In the genomic region with DNA sequence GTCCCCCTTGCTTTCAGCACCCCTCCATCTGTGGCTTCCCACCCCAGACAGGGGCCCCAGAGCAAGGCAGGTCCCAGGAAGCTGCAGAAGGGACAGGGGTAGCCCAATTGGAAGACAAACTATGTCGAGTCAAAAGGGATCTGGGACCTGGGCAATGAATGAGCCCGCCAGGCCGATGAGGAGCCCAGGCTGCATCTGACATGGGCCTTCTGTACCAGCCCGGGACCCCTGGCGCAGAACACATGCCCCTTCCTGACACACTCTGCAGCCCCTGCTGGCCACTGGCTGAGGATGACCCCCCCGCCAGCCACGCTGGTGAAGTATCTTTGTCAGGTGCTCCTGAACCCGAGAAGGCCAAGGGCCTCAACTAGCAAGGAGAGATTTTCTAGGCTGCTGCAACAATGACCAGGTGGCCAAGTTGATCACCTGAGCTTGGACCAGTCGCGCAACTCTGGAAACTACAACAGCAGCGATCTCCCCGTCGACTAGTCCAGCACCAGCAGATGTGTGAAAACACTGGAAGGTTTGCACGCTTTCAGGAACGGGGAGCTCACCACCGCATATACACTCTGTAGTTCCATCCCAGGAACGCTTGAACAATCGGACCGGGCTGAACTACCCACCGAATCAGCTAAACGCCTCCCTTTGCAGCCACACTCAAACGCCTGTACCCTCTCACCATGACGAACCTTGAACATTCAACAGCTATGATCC, we compare ENCODE assay signal across 18 cellular contexts.
A peak's percentile ranks its signal among the peaks of the same experiment; 100 is the strongest.
DNase-seq lines count a peak whose midpoint lies in the region; ATAC-seq and TF ChIP-seq lines count a peak whose summit lies in the region.
"Had no signal": no experiment of that assay in that cellular context is flagged by ENCODE, and none has a peak within 500 bp of the region (broad histone marks: within the 10 kb centered on the region; RNA-seq: fewer than 3 reads in every experiment).

No MANE protein-coding gene starts in this region.

- H3K27ac ChIP-seq in RWPE1, result peak overlapping the region; percentile 27
- no peak overlapping the region for H3K27ac ChIP-seq in trophoblast cell (ENCODE audit: low read depth, low read length)
- H3K27ac ChIP-seq: Peyer's patch had no signal

- no peak overlapping the region for H4K12ac ChIP-seq in trophoblast cell (ENCODE audit: low read depth, low read length)

- H3K27me3 Mint-ChIP-seq in activated naive CD4-positive, alpha-beta T cell treated with anti-CD3 and anti-CD28 coated beads, Interleukin-2, amount 50 U/mL, for 24 hours, result no peaks in the 10 kb centered on the region
- no peaks in the 10 kb centered on the region for H3K27me3 Mint-ChIP-seq in nephron (ENCODE audit: low read depth)
- no peaks in the 10 kb centered on the region for H3K27me3 Mint-ChIP-seq in stimulated activated naive B cell treated with anti-CD40 and anti-IgM and Interleukin-4, amounts not matched to agents 10 μg/mL and 1 μg/mL and 100 μg/mL, for 72 hours

- H3K4me1 ChIP-seq in trophoblast cell (ENCODE audit: control insufficient read depth in 1 of 2, insufficient read depth in 2 of 2, low read length in 2 of 2), result peaks cover 5% of the 10 kb centered on the region in 2 experiments
- H3K4me1 ChIP-seq: HAP-1 had no signal

- DNase-seq in activated naive CD4-positive, alpha-beta T cell treated with anti-CD3 and anti-CD28 coated beads, Interleukin-2, amount 50 U/mL, for 16 hours, result no peak
- DNase-seq in RWPE1 (ENCODE audit: low spot score), result no peak
- DNase-seq in stimulated activated naive B cell treated with anti-CD40 and anti-IgM and Interleukin-4, amounts not matched to agents 10 μg/mL and 1 μg/mL and 100 μg/mL, for 72 hours, result no peak
- DNase-seq in glomerular visceral epithelial cell (ENCODE audit: extremely low spot score), result no peak
- no peak for DNase-seq in trophoblast cell
- DNase-seq: COR-L47, EL, NCI-H1105 treated with DMSO at 0.1 percent for 48 hours, NCI-H1694 treated with DMSO at 0.1 percent for 48 hours, NCI-H2107, NCI-H226, NCI-H524 treated with DMSO at 0.1 percent for 48 hours, Peyer's patch, SHP77 treated with DMSO at 0.1 percent for 48 hours had no signal

- no peak overlapping the region for H3K4me2 ChIP-seq in trophoblast cell (ENCODE audit: low read length)

- H2BK12ac ChIP-seq in trophoblast cell (ENCODE audit: low read length), result no peak overlapping the region

- TF ChIP-seq CTCF in RWPE1 (conservative IDR thresholded peaks at IDR 0.05; ENCODE audit: low read depth), result no peak
- TF ChIP-seq CTCF in nephron (IDR thresholded peaks at IDR 0.05; ENCODE audit: unreplicated experiment in 3 of 3), result no peak

- peaks cover 37 to 60% of the 10 kb centered on the region in 2 experiments for H3K36me3 ChIP-seq in trophoblast cell (ENCODE audit: control insufficient read depth in 1 of 2, insufficient read depth in 2 of 2, low read length in 2 of 2)

- H3K36me3 Mint-ChIP-seq in activated naive CD4-positive, alpha-beta T cell treated with anti-CD3 and anti-CD28 coated beads, Interleukin-2, amount 50 U/mL, for 24 hours, result peaks cover 17% of the 10 kb centered on the region
- peaks cover 47% of the 10 kb centered on the region for H3K36me3 Mint-ChIP-seq in nephron (ENCODE audit: low read depth)
- H3K36me3 Mint-ChIP-seq in stimulated activated naive B cell treated with anti-CD40 and anti-IgM and Interleukin-4, amounts not matched to agents 10 μg/mL and 1 μg/mL and 100 μg/mL, for 72 hours, result peaks cover 41 to 51% of the 10 kb centered on the region in 2 donors

- no peak overlapping the region for H2AFZ ChIP-seq in trophoblast cell (ENCODE audit: insufficient read depth, low read length, poor library complexity)

- H3K4me3 Mint-ChIP-seq in activated naive CD4-positive, alpha-beta T cell treated with anti-CD3 and anti-CD28 coated beads, Interleukin-2, amount 50 U/mL, for 24 hours, result no peak overlapping the region
- no peak overlapping the region for H3K4me3 Mint-ChIP-seq in nephron
- no peak overlapping the region for H3K4me3 Mint-ChIP-seq in stimulated activated naive B cell treated with anti-CD40 and anti-IgM and Interleukin-4, amounts not matched to agents 10 μg/mL and 1 μg/mL and 100 μg/mL, for 72 hours

- POLR2A ChIA-PET in RWPE1 (lab: Yijun Ruan, JAX; ENCODE audit: low non-redundant PET), result no interaction called here

- H2BK5ac ChIP-seq in trophoblast cell (ENCODE audit: low read depth, low read length, poor library complexity), result no peak overlapping the region

- CTCF ChIA-PET in RWPE1 (lab: Yijun Ruan, JAX), result no interaction called here

- no peak overlapping the region for H2AK5ac ChIP-seq in trophoblast cell (ENCODE audit: low read length)

- no peaks in the 10 kb centered on the region for H3K27me3 ChIP-seq in trophoblast cell (ENCODE audit: insufficient read depth, low read length)
- H3K27me3 ChIP-seq: Peyer's patch had no signal

- H3K79me1 ChIP-seq in trophoblast cell (ENCODE audit: low read length), result no peaks in the 10 kb centered on the region

- peaks cover 3% of the 10 kb centered on the region for H3K9me3 ChIP-seq in trophoblast cell (ENCODE audit: insufficient read depth, low read depth, low read length)
- H3K9me3 ChIP-seq: HAP-1, Peyer's patch had no signal

- peaks cover 34% of the 10 kb centered on the region for H3K4me1 Mint-ChIP-seq in activated naive CD4-positive, alpha-beta T cell treated with anti-CD3 and anti-CD28 coated beads, Interleukin-2, amount 50 U/mL, for 24 hours
- peaks cover 42% of the 10 kb centered on the region for H3K4me1 Mint-ChIP-seq in nephron
- H3K4me1 Mint-ChIP-seq in stimulated activated naive B cell treated with anti-CD40 and anti-IgM and Interleukin-4, amounts not matched to agents 10 μg/mL and 1 μg/mL and 100 μg/mL, for 72 hours, result peaks cover 30% of the 10 kb centered on the region in 2 donors

- peak overlapping the region; percentile 8 for H3K27ac Mint-ChIP-seq in activated naive CD4-positive, alpha-beta T cell treated with anti-CD3 and anti-CD28 coated beads, Interleukin-2, amount 50 U/mL, for 24 hours
- H3K27ac Mint-ChIP-seq in nephron, result peak overlapping the region in 2 of 3 experiments; percentile 12 to 57
- peak overlapping the region; percentile 20 for H3K27ac Mint-ChIP-seq in stimulated activated naive B cell treated with anti-CD40 and anti-IgM and Interleukin-4, amounts not matched to agents 10 μg/mL and 1 μg/mL and 100 μg/mL, for 72 hours

- H3K4ac ChIP-seq in trophoblast cell (ENCODE audit: low read depth, low read length), result no peak overlapping the region

- no peak overlapping the region for H4K91ac ChIP-seq in trophoblast cell (ENCODE audit: low read depth, low read length)

- H3K9me3 Mint-ChIP-seq in activated naive CD4-positive, alpha-beta T cell treated with anti-CD3 and anti-CD28 coated beads, Interleukin-2, amount 50 U/mL, for 24 hours, result no peaks in the 10 kb centered on the region
- no peaks in the 10 kb centered on the region for H3K9me3 Mint-ChIP-seq in nephron
- H3K9me3 Mint-ChIP-seq in stimulated activated naive B cell treated with anti-CD40 and anti-IgM and Interleukin-4, amounts not matched to agents 10 μg/mL and 1 μg/mL and 100 μg/mL, for 72 hours, result no peaks in the 10 kb centered on the region

- no peak overlapping the region for H3K14ac ChIP-seq in trophoblast cell (ENCODE audit: low read length)

- H3K79me2 ChIP-seq in trophoblast cell (ENCODE audit: control insufficient read depth, insufficient read depth, low read length, poor library complexity), result no peaks in the 10 kb centered on the region

- no peak overlapping the region for H3K23ac ChIP-seq in trophoblast cell (ENCODE audit: low read length)

- no peak overlapping the region for H2BK120ac ChIP-seq in trophoblast cell (ENCODE audit: insufficient read depth, low read length, poor library complexity)

- no CpG with 5 or more reads among the region's 23 CpGs for WGBS in trophoblast cell (ENCODE audit: extremely low coverage, insufficient coverage, insufficient read length)

- no peak overlapping the region for H3K4me3 ChIP-seq in trophoblast cell (ENCODE audit: low read depth, low read length)
- H3K4me3 ChIP-seq: HAP-1, Peyer's patch had no signal

- no peak overlapping the region for H4K8ac ChIP-seq in trophoblast cell (ENCODE audit: low read depth, low read length)

- no peak overlapping the region for H3K9ac ChIP-seq in trophoblast cell (ENCODE audit: low read length)

- no peak overlapping the region for H3K18ac ChIP-seq in trophoblast cell (ENCODE audit: low read length)

- no peak for ATAC-seq in stimulated activated naive B cell treated with anti-CD40 and anti-IgM and Interleukin-4, amounts not matched to agents 10 μg/mL and 1 μg/mL and 100 μg/mL, for 72 hours (replicated peaks)
- no peak for ATAC-seq in HG02885 (IDR thresholded peaks at IDR 0.05; ENCODE audit: poor library complexity, unreplicated experiment)
